Comparison of ENCODE assay signal across 9 cellular contexts in the genomic region with DNA sequence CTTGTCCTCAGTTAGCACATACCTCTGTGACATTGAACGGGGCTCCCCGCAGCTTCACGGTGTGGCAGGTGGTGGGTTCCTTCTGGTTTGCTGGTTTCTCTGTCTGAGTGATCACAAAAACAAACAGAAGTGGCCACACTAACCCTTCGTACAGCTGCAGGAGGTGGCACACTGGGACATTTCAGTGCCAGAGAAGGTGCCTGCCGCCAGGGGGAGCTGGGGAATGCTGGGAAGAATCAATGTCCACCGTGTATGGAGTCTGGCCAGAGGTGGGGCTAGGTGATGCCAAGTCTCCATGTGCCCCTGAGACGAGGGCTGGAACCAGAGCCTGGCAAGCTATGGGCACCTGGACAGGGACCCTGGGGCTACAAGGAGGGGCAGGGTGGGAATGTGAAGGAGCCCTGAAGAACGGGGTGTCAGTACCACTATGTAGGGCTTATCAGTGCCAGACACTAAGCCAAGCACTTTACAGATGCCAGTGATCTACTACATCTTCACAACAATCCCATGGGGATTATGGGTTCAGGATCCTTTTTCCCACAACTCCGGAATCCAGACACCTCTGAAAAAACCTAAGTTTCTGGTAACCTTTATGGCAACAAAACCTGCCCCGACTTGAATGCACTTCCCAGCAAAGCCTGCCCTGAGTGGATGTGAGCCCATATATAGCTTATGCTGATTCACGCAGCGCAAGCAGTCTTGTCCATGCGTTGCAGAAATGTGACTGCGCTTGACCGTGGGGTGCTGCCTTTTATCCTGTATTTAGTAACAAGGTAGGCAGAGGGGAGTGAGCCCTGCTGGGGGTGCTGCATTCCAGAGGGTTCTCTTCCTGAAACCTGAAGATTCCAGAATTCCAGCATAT. TPM values are rescaled to one million over a fixed set of nuclear protein-coding genes. Genes with fewer than 3 reads are reported as not detected.
DNase-seq lines count a peak whose midpoint lies in the region; ATAC-seq and TF ChIP-seq lines count a peak whose summit lies in the region.
"Had no signal": no experiment of that assay in that cellular context is flagged by ENCODE, and none has a peak within 500 bp of the region (broad histone marks: within the 10 kb centered on the region; RNA-seq: fewer than 3 reads in every experiment).

No MANE protein-coding gene starts in this region.

- peak; percentile 41 for TF ChIP-seq CTCF in AG09319 (IDR thresholded peaks at IDR 0.05; ENCODE audit: low read depth, low read length)
- peak; percentile 64 for TF ChIP-seq CTCF in foreskin fibroblast (IDR thresholded peaks at IDR 0.05; ENCODE audit: low read depth, low read length)

- DNase-seq in AG09319 (ENCODE audit: extremely low read depth, low read depth) (no peak), H4 (ENCODE audit: low spot score) (peak; percentile 42), SHP77 (lab: John Stamatoyannopoulos, UW) (peak; percentile 67 to 69), foreskin fibroblast (peak in 1 of 2 donors; percentile 45), MV-4-11 (lab: John Stamatoyannopoulos, UW) (no peak)
- DNase-seq: activated CD8-positive, alpha-beta memory T cell treated with anti-CD3 and anti-CD28 coated beads, Interleukin-2, amount 10 ng/mL, durations not matched to agents 7 days and 5 days had no signal

- ATAC-seq in HG03521 (IDR thresholded peaks at IDR 0.05; ENCODE audit: unreplicated experiment), result no peak
- ATAC-seq in GM18502 (IDR thresholded peaks at IDR 0.05; ENCODE audit: poor library complexity, unreplicated experiment), result no peak
- no peak for ATAC-seq in GM18520 (IDR thresholded peaks at IDR 0.05; ENCODE audit: unreplicated experiment)
- ATAC-seq: activated CD8-positive, alpha-beta memory T cell treated with anti-CD3 and anti-CD28 coated beads, Interleukin-2, amount 10 ng/mL, durations not matched to agents 7 days and 5 days had no signal

- no peak overlapping the region for H3K4me3 ChIP-seq in foreskin fibroblast (ENCODE audit: low read depth in 1 of 2, low read length in 2 of 2)

RNA-seq across cellular contexts. Expression of gene RBM19, which starts 10.8 kb away (rescaled TPM):
- 9.5 and 10.8 TPM in 2 replicates for total RNA-seq in H4 (2014; rRNA removed; shearing (Covaris generic))

Comparison
In these comparisons a context has a peak if more than half of its experiments do, and no peak if none do; other contexts are left out.
1. DNase-seq: peak in H4 (single experiment) and SHP77 (2 of 2); none in AG09319 (single experiment) and MV-4-11 (single experiment).